ENCODE assay signal across 22 cellular contexts in the genomic region with DNA sequence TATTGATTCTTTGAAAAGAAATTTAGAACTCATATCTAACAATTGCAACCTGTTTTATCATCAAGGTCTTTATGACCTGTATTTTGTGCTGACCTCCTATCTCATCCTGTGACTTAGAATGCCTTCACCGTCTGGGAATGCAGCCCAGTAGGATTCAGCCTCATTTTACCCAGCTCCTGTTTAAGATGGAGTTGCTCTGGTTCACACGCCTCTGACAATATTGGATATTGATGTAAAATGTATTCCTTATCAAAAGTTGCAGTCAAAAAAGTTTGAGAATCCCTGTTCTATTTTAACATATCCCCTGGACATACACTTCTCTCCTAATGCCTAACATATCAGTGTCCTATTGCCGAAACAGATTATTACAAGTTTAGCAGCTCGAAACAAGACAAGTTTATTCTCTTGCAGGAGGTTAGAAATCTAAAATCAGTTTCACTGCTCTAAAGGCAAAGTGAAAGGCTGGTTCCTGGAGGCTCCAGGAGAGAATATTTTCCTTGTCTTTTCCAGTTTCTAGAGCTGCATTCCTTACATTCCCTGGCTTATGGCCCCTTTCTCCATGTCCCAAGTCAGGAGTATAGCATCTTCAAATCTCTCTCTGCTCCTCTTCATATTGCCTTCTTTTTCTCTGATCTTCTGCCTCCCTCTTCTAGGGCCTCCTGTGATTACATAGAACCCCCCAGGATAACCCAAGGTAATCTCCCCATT. TPM values are rescaled to one million over a fixed set of nuclear protein-coding genes. Genes with fewer than 3 reads are reported as not detected.
DNase-seq lines count a peak whose midpoint lies in the region; ATAC-seq and TF ChIP-seq lines count a peak whose summit lies in the region.
"Had no signal": no experiment of that assay in that cellular context is flagged by ENCODE, and none has a peak within 500 bp of the region (broad histone marks: within the 10 kb centered on the region; RNA-seq: fewer than 3 reads in every experiment).

No MANE protein-coding gene starts in this region.

- BruUV-seq in PC-3 (replicated peaks; lab: Mats Ljungman, UMichigan): no TSS peak

- H3K36me3 ChIP-seq in PC-3 (ENCODE audit: low read depth, low read length): no peaks in the 10 kb centered on the region
- H3K36me3 ChIP-seq: BLaER1 treated with 17β-estradiol and CSF1 and Interleukin-3, amounts not matched to agents 10 nM and 100 nM; HAP-1 had no signal

- no peak for ATAC-seq in PC-3
- no peak for ATAC-seq in GM21526 (IDR thresholded peaks at IDR 0.05; ENCODE audit: low FRiP score, unreplicated experiment)
- ATAC-seq: Right ventricle myocardium inferior had no signal

- H3K9ac ChIP-seq in PC-3 (ENCODE audit: low read length): no peak overlapping the region
- H3K9ac ChIP-seq: BLaER1 treated with 17β-estradiol and CSF1 and Interleukin-3, amounts not matched to agents 10 nM and 100 nM; KMS-11 had no signal

- DNase-seq in EH (ENCODE audit: low read depth): peak; percentile 50
- DNase-seq in PC-3: no peak
- peak; percentile 24 for DNase-seq in astrocyte of the hippocampus (ENCODE audit: low read depth, low spot score)
- DNase-seq in DMS53 (lab: John Stamatoyannopoulos, UW): no peak
- DNase-seq in NCI-H2081 treated with DMSO at 0.1 percent for 48 hours (lab: John Stamatoyannopoulos, UW): no peak
- no peak for DNase-seq in stimulated activated CD4-positive, alpha-beta T cell treated with anti-CD3 and anti-CD28 coated beads, Interleukin-15, amount 100 ng/mL, for 24 hours
- DNase-seq: Caco-2; CD4-positive, alpha-beta memory T cell; DMS 273 treated with DMSO at 0.1 percent for 48 hours; DND-41; NCI-H1105; NCI-H146; NCI-H2029 treated with DMSO at 0.1 percent for 48 hours; NCI-H2171; NCI-H524 treated with DMSO at 0.1 percent for 48 hours; NCI-H82 had no signal

- H3K9me3 ChIP-seq in PC-3 (ENCODE audit: low read length): no peaks in the 10 kb centered on the region
- H3K9me3 ChIP-seq: BLaER1 treated with 17β-estradiol and CSF1 and Interleukin-3, amounts not matched to agents 10 nM and 100 nM; Caco-2; HAP-1 had no signal

- intact Hi-C loops in PC-3 (cut with micrococcal nuclease): no loop called here

- H3K9me2 ChIP-seq in PC-3 (replicated peaks; ENCODE audit: low read length): no peaks in the 10 kb centered on the region

- no peak for TF ChIP-seq CTCF in PC-3 (conservative IDR thresholded peaks at IDR 0.05; ENCODE audit: low read depth, low read length)

- POLR2A ChIA-PET in PC-3 (lab: Charles Lee; ENCODE audit: unreplicated experiment): no interaction called here

- H3K4me1 ChIP-seq in PC-3 (ENCODE audit: insufficient read depth, low read length): peaks cover 7% of the 10 kb centered on the region; the same call in 1 of the 2 replicates
- H3K4me1 ChIP-seq: HAP-1 had no signal

- peaks cover 17% of the 10 kb centered on the region for H3F3A ChIP-seq in PC-3 (ENCODE audit: low read length, unreplicated experiment)

- H4K20me1 ChIP-seq in PC-3 (ENCODE audit: low read length): no peaks in the 10 kb centered on the region
- H4K20me1 ChIP-seq: BLaER1 treated with 17β-estradiol and CSF1 and Interleukin-3, amounts not matched to agents 10 nM and 100 nM had no signal

- H3K4me2 ChIP-seq in PC-3 (ENCODE audit: low read length): no peak overlapping the region
- H3K4me2 ChIP-seq: BLaER1 treated with 17β-estradiol and CSF1 and Interleukin-3, amounts not matched to agents 10 nM and 100 nM; KMS-11 had no signal

- H3K79me2 ChIP-seq in PC-3 (ENCODE audit: low read length): no peaks in the 10 kb centered on the region

- CTCF ChIA-PET in PC-3 (lab: Charles Lee): no interaction called here

- no peak overlapping the region for H3K4me3 ChIP-seq in PC-3 (ENCODE audit: low read length)
- H3K4me3 ChIP-seq: BLaER1 treated with 17β-estradiol and CSF1 and Interleukin-3, amounts not matched to agents 10 nM and 100 nM; HAP-1 had no signal

- H3K27ac ChIP-seq in PC-3 (ENCODE audit: low read length): peak overlapping the region; percentile 43
- H3K27ac ChIP-seq: BLaER1 treated with 17β-estradiol and CSF1 and Interleukin-3, amounts not matched to agents 10 nM and 100 nM; KMS-11 had no signal

- no peaks in the 10 kb centered on the region for H3K27me3 ChIP-seq in PC-3 (ENCODE audit: low read length)
- H3K27me3 ChIP-seq: BLaER1 treated with 17β-estradiol and CSF1 and Interleukin-3, amounts not matched to agents 10 nM and 100 nM had no signal

- no peak overlapping the region for H2AFZ ChIP-seq in PC-3 (ENCODE audit: low read length)

RNA-seq across cellular contexts. Expression of gene LVRN, which starts 31.5 kb away (rescaled TPM):
- not detected in 2 replicates for total RNA-seq in PC-3 (2014; rRNA removed)
- total RNA-seq: CD4-positive, alpha-beta memory T cell; T-helper 1 cell treated with Interleukin-12 subunit alpha and Interleukin-12 subunit beta and Interleukin-4 antibody, amounts not matched to agents 30 ng/mL and 1 ng/mL, for 36 hours had no signal

Comparison
In these comparisons a context has a peak if more than half of its experiments do, and no peak if none do; other contexts are left out.
1. DNase-seq: peak in EH (single experiment) and astrocyte of the hippocampus (single experiment); none in PC-3 (single experiment), DMS53 (single experiment), NCI-H2081 treated with DMSO at 0.1 percent for 48 hours (single experiment) and stimulated activated CD4-positive, alpha-beta T cell treated with anti-CD3 and anti-CD28 coated beads, Interleukin-15, amount 100 ng/mL, for 24 hours (single experiment).